In genomic region chr17:74380959-74381808, GRCh38 we compare ENCODE assay signal across 2 cellular contexts.
TF ChIP-seq lines count a peak whose summit lies in the region.

No MANE protein-coding gene starts in this region.

TF ChIP-seq in HCT116, 20 proteins besides CTCF, POLR2A, EP300 and RAD21:
- TF ChIP-seq EZH2 (IDR thresholded peaks at IDR 0.05) (no peak), EGR1 (IDR thresholded peaks at IDR 0.05; ENCODE audit: low read depth) (no peak), ZBTB33 (IDR thresholded peaks at IDR 0.05; ENCODE audit: extremely low read depth, insufficient replicate concordance, low read length) (no peak), TCF7L2 (IDR thresholded peaks at IDR 0.05; ENCODE audit: borderline replicate concordance, extremely low read depth, insufficient read depth, insufficient read length) (no peak), POLR2AphosphoS5 (IDR thresholded peaks at IDR 0.05; ENCODE audit: low read depth, low read length) (no peak), SRF (IDR thresholded peaks at IDR 0.05; ENCODE audit: low read depth) (no peak), FOSL1 (IDR thresholded peaks at IDR 0.05; ENCODE audit: low read depth) (no peak), ELF1 (IDR thresholded peaks at IDR 0.05; ENCODE audit: borderline replicate concordance, low read depth) (no peak), MAX (IDR thresholded peaks at IDR 0.05) (no peak), ZNF274 (IDR thresholded peaks at IDR 0.05; ENCODE audit: low read depth, low read length) (no peak), SP1 (IDR thresholded peaks at IDR 0.05; ENCODE audit: low read depth) (no peak), SIN3A (IDR thresholded peaks at IDR 0.05; ENCODE audit: low read depth) (no peak), YY1 (IDR thresholded peaks at IDR 0.05; ENCODE audit: extremely low read depth, insufficient replicate concordance, low read depth, low read length) (no peak), JUND (IDR thresholded peaks at IDR 0.05) (no peak), CBX3 (IDR thresholded peaks at IDR 0.05; ENCODE audit: low read depth) (no peak), EZH2phosphoT487 (IDR thresholded peaks at IDR 0.05; ENCODE audit: borderline replicate concordance) (no peak)
- TF ChIP-seq, protein P1, sequence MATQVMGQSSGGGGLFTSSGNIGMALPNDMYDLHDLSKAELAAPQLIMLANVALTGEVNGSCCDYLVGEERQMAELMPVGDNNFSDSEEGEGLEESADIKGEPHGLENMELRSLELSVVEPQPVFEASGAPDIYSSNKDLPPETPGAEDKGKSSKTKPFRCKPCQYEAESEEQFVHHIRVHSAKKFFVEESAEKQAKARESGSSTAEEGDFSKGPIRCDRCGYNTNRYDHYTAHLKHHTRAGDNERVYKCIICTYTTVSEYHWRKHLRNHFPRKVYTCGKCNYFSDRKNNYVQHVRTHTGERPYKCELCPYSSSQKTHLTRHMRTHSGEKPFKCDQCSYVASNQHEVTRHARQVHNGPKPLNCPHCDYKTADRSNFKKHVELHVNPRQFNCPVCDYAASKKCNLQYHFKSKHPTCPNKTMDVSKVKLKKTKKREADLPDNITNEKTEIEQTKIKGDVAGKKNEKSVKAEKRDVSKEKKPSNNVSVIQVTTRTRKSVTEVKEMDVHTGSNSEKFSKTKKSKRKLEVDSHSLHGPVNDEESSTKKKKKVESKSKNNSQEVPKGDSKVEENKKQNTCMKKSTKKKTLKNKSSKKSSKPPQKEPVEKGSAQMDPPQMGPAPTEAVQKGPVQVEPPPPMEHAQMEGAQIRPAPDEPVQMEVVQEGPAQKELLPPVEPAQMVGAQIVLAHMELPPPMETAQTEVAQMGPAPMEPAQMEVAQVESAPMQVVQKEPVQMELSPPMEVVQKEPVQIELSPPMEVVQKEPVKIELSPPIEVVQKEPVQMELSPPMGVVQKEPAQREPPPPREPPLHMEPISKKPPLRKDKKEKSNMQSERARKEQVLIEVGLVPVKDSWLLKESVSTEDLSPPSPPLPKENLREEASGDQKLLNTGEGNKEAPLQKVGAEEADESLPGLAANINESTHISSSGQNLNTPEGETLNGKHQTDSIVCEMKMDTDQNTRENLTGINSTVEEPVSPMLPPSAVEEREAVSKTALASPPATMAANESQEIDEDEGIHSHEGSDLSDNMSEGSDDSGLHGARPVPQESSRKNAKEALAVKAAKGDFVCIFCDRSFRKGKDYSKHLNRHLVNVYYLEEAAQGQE (IDR thresholded peaks at IDR 0.05; ENCODE audit: low read depth), result no peak

TF ChIP-seq in K562, 482 proteins besides CTCF, POLR2A, EP300 and RAD21 (continues in another document):
- no peak for TF ChIP-seq ZNF3 (CRISPR knock-in tag; IDR thresholded peaks at IDR 0.05)
- no peak for TF ChIP-seq SP2 (IDR thresholded peaks at IDR 0.05; ENCODE audit: extremely low read depth, low read depth, low read length, poor library complexity, severe bottlenecking)
- TF ChIP-seq, protein P2, sequence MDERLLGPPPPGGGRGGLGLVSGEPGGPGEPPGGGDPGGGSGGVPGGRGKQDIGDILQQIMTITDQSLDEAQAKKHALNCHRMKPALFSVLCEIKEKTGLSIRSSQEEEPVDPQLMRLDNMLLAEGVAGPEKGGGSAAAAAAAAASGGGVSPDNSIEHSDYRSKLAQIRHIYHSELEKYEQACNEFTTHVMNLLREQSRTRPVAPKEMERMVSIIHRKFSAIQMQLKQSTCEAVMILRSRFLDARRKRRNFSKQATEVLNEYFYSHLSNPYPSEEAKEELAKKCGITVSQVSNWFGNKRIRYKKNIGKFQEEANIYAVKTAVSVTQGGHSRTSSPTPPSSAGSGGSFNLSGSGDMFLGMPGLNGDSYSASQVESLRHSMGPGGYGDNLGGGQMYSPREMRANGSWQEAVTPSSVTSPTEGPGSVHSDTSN (CRISPR knock-in tag; IDR thresholded peaks at IDR 0.05; ENCODE audit: low read depth), result no peak
- TF ChIP-seq, protein P2 (tag; conservative IDR thresholded peaks at IDR 0.05; ENCODE audit: low read depth), result no peak
- no peak for TF ChIP-seq TAF9B (IDR thresholded peaks at IDR 0.05; ENCODE audit: partially characterized antibody)
- TF ChIP-seq, protein P3, sequence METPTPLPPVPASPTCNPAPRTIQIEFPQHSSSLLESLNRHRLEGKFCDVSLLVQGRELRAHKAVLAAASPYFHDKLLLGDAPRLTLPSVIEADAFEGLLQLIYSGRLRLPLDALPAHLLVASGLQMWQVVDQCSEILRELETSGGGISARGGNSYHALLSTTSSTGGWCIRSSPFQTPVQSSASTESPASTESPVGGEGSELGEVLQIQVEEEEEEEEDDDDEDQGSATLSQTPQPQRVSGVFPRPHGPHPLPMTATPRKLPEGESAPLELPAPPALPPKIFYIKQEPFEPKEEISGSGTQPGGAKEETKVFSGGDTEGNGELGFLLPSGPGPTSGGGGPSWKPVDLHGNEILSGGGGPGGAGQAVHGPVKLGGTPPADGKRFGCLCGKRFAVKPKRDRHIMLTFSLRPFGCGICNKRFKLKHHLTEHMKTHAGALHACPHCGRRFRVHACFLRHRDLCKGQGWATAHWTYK (CRISPR knock-in tag; IDR thresholded peaks at IDR 0.05), result no peak
- no peak for TF ChIP-seq ZNF699 (CRISPR knock-in tag; IDR thresholded peaks at IDR 0.05; ENCODE audit: insufficient replicate concordance)
- TF ChIP-seq, protein P4, sequence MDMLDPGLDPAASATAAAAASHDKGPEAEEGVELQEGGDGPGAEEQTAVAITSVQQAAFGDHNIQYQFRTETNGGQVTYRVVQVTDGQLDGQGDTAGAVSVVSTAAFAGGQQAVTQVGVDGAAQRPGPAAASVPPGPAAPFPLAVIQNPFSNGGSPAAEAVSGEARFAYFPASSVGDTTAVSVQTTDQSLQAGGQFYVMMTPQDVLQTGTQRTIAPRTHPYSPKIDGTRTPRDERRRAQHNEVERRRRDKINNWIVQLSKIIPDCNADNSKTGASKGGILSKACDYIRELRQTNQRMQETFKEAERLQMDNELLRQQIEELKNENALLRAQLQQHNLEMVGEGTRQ (CRISPR knock-in tag; IDR thresholded peaks at IDR 0.05), result peak; percentile 67
- TF ChIP-seq, protein P5, sequence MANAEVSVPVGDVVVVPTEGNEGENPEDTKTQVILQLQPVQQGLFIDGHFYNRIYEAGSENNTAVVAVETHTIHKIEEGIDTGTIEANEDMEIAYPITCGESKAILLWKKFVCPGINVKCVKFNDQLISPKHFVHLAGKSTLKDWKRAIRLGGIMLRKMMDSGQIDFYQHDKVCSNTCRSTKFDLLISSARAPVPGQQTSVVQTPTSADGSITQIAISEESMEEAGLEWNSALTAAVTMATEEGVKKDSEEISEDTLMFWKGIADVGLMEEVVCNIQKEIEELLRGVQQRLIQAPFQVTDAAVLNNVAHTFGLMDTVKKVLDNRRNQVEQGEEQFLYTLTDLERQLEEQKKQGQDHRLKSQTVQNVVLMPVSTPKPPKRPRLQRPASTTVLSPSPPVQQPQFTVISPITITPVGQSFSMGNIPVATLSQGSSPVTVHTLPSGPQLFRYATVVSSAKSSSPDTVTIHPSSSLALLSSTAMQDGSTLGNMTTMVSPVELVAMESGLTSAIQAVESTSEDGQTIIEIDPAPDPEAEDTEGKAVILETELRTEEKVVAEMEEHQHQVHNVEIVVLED (CRISPR knock-in tag; IDR thresholded peaks at IDR 0.05), result no peak
- no peak for TF ChIP-seq ZFX (CRISPR knock-in tag; IDR thresholded peaks at IDR 0.05)
- TF ChIP-seq TBL1XR1 (IDR thresholded peaks at IDR 0.05; ENCODE audit: low read length in 2 of 2), result no peak
- no peak for TF ChIP-seq ESRRA (IDR thresholded peaks at IDR 0.05; ENCODE audit: borderline replicate concordance, low read depth)
- no peak for TF ChIP-seq CHD7 (IDR thresholded peaks at IDR 0.05; ENCODE audit: low read depth, low read length)
- no peak for TF ChIP-seq SMARCE1 (IDR thresholded peaks at IDR 0.05)
- no peak for TF ChIP-seq TGIF2 (CRISPR knock-in tag; IDR thresholded peaks at IDR 0.05)
- no peak for TF ChIP-seq ELF2 (CRISPR knock-in tag; IDR thresholded peaks at IDR 0.05)
- TF ChIP-seq MTA1 (IDR thresholded peaks at IDR 0.05; ENCODE audit: borderline replicate concordance), result no peak
- no peak for TF ChIP-seq ZKSCAN3 (CRISPR knock-in tag; IDR thresholded peaks at IDR 0.05)
- no peak for TF ChIP-seq TCF7 (IDR thresholded peaks at IDR 0.05; ENCODE audit: borderline replicate concordance)
- no peak for TF ChIP-seq MYC (IDR thresholded peaks at IDR 0.05; ENCODE audit: low read depth, low read length)
- TF ChIP-seq MYC (CRISPR knock-in tag; IDR thresholded peaks at IDR 0.05; ENCODE audit: borderline replicate concordance, low read depth), result no peak
- 0 out of 4 replicates have a peak, but pooled peaks of 1 of the 2 experiments have one; percentile 14 for TF ChIP-seq RCOR1 (IDR thresholded peaks at IDR 0.05; ENCODE audit: borderline replicate concordance in 1 of 2, low read depth in 2 of 2, low read length in 2 of 2)
- TF ChIP-seq USF1 (CRISPR knock-in tag; IDR thresholded peaks at IDR 0.05), result peak; percentile 73
